Comparison of ENCODE assay signal across 8 cellular contexts in genomic region chr15:90388462-90389182, GRCh38. TPM values are rescaled to one million over a fixed set of nuclear protein-coding genes. Genes with fewer than 3 reads are reported as not detected.
A peak's percentile ranks its signal among the peaks of the same experiment; 100 is the strongest.
DNase-seq lines count a peak whose midpoint lies in the region; ATAC-seq and TF ChIP-seq lines count a peak whose summit lies in the region.

No MANE protein-coding gene starts in this region.

- 1 to 3% (median 2%) methylated on average over 12 to 50 of the region's 50 CpGs for WGBS in heart left ventricle, 4 donors
- WGBS in aorta, 2 donors, result 0% methylated on average over 36 to 50 of the region's 50 CpGs

- peaks cover 29 to 48% of the 10 kb centered on the region in 2 donors for H3K36me3 Mint-ChIP-seq in activated naive CD4-positive, alpha-beta T cell treated with anti-CD3 and anti-CD28 coated beads, Interleukin-2, amount 50 U/mL, for 72 hours
- peaks cover 16% of the 10 kb centered on the region for H3K36me3 Mint-ChIP-seq in progenitor cell of endocrine pancreas (ENCODE audit: insufficient read depth)

- POLR2A ChIA-PET in BJ (lab: Charles Lee), result interaction anchor here (0.6 to 1.3 kb wide), 5 partner anchors 10 to 171 kb away, joined by 3 to 16 read pairs (median 3); no protein-coding TSS in a partner anchor

- intact Hi-C loops in heart left ventricle (cut with DNase I) (loop anchor here in 6 of 10 donors (1.0 to 5.0 kb wide), 6 partner anchors 16 to 75 kb away; partner anchors contain the start of gene ZNF774 (in 1 of the 6)), aorta (cut with DNase I) (no loop called here)

- peaks cover 39% of the 10 kb centered on the region for H3K4me1 Mint-ChIP-seq in progenitor cell of endocrine pancreas (ENCODE audit: low read depth)

- H3K9me3 ChIP-seq in heart left ventricle (no peaks in the 10 kb centered on the region), aorta (ENCODE audit: control insufficient read depth, low read length) (no peaks in the 10 kb centered on the region)

- peak overlapping the region; percentile 85 for H3K4me3 Mint-ChIP-seq in progenitor cell of endocrine pancreas (ENCODE audit: low read depth)

- peak overlapping the region; percentile 94 to 100 (median 98) for H3K27ac ChIP-seq in heart left ventricle
- H3K27ac ChIP-seq in aorta (ENCODE audit: low read depth in 1 of 2, low read length in 2 of 2), result peak overlapping the region; percentile 86 to 90

- DNase-seq in BJ (ENCODE audit: low read depth) (no peak), SK-N-DZ (ENCODE audit: low spot score) (peak; percentile 34), heart left ventricle (peak; percentile 64 to 89 (median 79)), progenitor cell of endocrine pancreas (ENCODE audit: low spot score, unreplicated experiment) (peak; percentile 34), aorta (peak; percentile 88 to 93)
- peak; percentile 62 to 75 for DNase-seq in activated naive CD4-positive, alpha-beta T cell treated with anti-CD3 and anti-CD28 coated beads, Interleukin-2, amount 50 U/mL, for 72 hours (ENCODE audit: low spot score in 2 of 2)

- H3K4me3 ChIP-seq in BJ (ENCODE audit: low read depth, low read length) (peak overlapping the region; percentile 87), heart left ventricle (peak overlapping the region; percentile 76 to 100 (median 94)), aorta (ENCODE audit: low read length in 2 of 2) (peak overlapping the region; percentile 80 to 84)

- H3K9me3 Mint-ChIP-seq in activated naive CD4-positive, alpha-beta T cell treated with anti-CD3 and anti-CD28 coated beads, Interleukin-2, amount 50 U/mL, for 72 hours, result peaks cover 0 to 4% of the 10 kb centered on the region in 2 donors
- no peaks in the 10 kb centered on the region for H3K9me3 Mint-ChIP-seq in progenitor cell of endocrine pancreas (ENCODE audit: low read depth)

- H3K27ac Mint-ChIP-seq in activated naive CD4-positive, alpha-beta T cell treated with anti-CD3 and anti-CD28 coated beads, Interleukin-2, amount 50 U/mL, for 72 hours, result peak overlapping the region; percentile 96 to 97
- peak overlapping the region; percentile 92 for H3K27ac Mint-ChIP-seq in progenitor cell of endocrine pancreas

- no peaks in the 10 kb centered on the region for H3K36me3 ChIP-seq in BJ (ENCODE audit: control insufficient read depth, insufficient read depth, low read length)
- H3K36me3 ChIP-seq in heart left ventricle, result peaks cover 0 to 34% (median 27%) of the 10 kb centered on the region in 9 donors
- peaks cover 0 to 3% of the 10 kb centered on the region in 2 donors for H3K36me3 ChIP-seq in aorta (ENCODE audit: control insufficient read depth in 1 of 2, insufficient read depth in 2 of 2, low read length in 1 of 2)

- TF ChIP-seq POLR2A in heart left ventricle (IDR thresholded peaks at IDR 0.05), result no peak

- no peaks in the 10 kb centered on the region for H3K27me3 Mint-ChIP-seq in progenitor cell of endocrine pancreas

- CTCF ChIA-PET in BJ (lab: Yijun Ruan, JAX), result interaction anchor here (0.6 to 1.8 kb wide), 2 partner anchors 68 to 78 kb away, joined by 3 to 9 read pairs; no protein-coding TSS in a partner anchor

- ATAC-seq in GM19438 (IDR thresholded peaks at IDR 0.05; ENCODE audit: low read depth, unreplicated experiment) (peak; percentile 48), HG03460 (IDR thresholded peaks at IDR 0.05; ENCODE audit: unreplicated experiment) (peak; percentile 42), heart left ventricle (peak; percentile 11 to 65 (median 52)), aorta (ENCODE audit: low FRiP score) (peak; percentile 84)
- ATAC-seq in activated naive CD4-positive, alpha-beta T cell treated with anti-CD3 and anti-CD28 coated beads, Interleukin-2, amount 50 U/mL, for 72 hours, result peak; percentile 49 to 68

- H3K4me1 ChIP-seq in heart left ventricle (peaks cover 4 to 53% (median 42%) of the 10 kb centered on the region in 12 donors), aorta (ENCODE audit: control insufficient read depth in 1 of 2, insufficient read depth in 2 of 2, low read length in 2 of 2) (peaks cover 0 to 3% of the 10 kb centered on the region in 2 donors)

- TF ChIP-seq CTCF in BJ (IDR thresholded peaks at IDR 0.05; ENCODE audit: insufficient read depth, low read depth, low read length), result 0 out of 2 replicates have a peak, but pooled peaks have one; percentile 4
- peak in 3 of 12 donors; percentile 13 to 24 (median 17) for TF ChIP-seq CTCF in heart left ventricle (IDR thresholded peaks at IDR 0.05)
- no peak for TF ChIP-seq CTCF in progenitor cell of endocrine pancreas (IDR thresholded peaks at IDR 0.05; ENCODE audit: unreplicated experiment)

- H3K27me3 ChIP-seq in BJ (ENCODE audit: control insufficient read depth, insufficient read depth, low read length), result no peaks in the 10 kb centered on the region
- no peaks in the 10 kb centered on the region for H3K27me3 ChIP-seq in heart left ventricle
- H3K27me3 ChIP-seq in aorta (ENCODE audit: control insufficient read depth in 1 of 2, insufficient read depth in 2 of 2, low read length in 1 of 2), result no peaks in the 10 kb centered on the region

RNA-seq across cellular contexts. Expression of gene IQGAP1, which starts 0.6 kb away (rescaled TPM):
- polyA plus RNA-seq in BJ (2011; rRNA removed), result 88.7 and 137 TPM in 2 replicates
- polyA minus RNA-seq in BJ (2011; rRNA and poly(A)+ RNA removed), result 164 and 170 TPM in 2 replicates
- 20.7 and 21.6 TPM in 2 replicates for polyA plus RNA-seq in SK-N-DZ (2014; cell fraction: cytosol; rRNA removed)
- 26.9 and 47.9 TPM in 2 replicates for polyA plus RNA-seq in SK-N-DZ (2014; cell fraction: nucleus; rRNA removed)
- total RNA-seq in activated naive CD4-positive, alpha-beta T cell treated with anti-CD3 and anti-CD28 coated beads, Interleukin-2, amount 50 U/mL, for 72 hours, result 100 to 1,000 TPM; 185 to 192 TPM
- 100 to 1,000 TPM in 1 of 9 donors, 10 to 100 TPM in 8; 28.6 to 115 (median 36.8) TPM for total RNA-seq in heart left ventricle
- 10 to 100 TPM; 18.9 to 31.3 TPM for polyA plus RNA-seq in heart left ventricle
- total RNA-seq in progenitor cell of endocrine pancreas, result 141 and 142 TPM in 2 replicates
- 100 to 1,000 TPM; 273 to 297 TPM for total RNA-seq in aorta
- 100 to 1,000 TPM in 1 of 2 donors, 10 to 100 TPM in 1; 61.1 to 134 TPM for polyA plus RNA-seq in aorta

RNA-seq across cellular contexts. Expression of gene ZNF774, which starts 36.5 kb away (rescaled TPM):
- polyA plus RNA-seq in BJ (2011; rRNA removed) (0.54 and 1.6 TPM in 2 replicates), heart left ventricle (1 to 10 TPM; 3.1 to 4.2 TPM), aorta (1 to 10 TPM in 1 of 2 donors, under 1 TPM in 1; 0.50 to 2.6 TPM)
- polyA minus RNA-seq in BJ (2011; rRNA and poly(A)+ RNA removed), result 0.47 and 0.67 TPM in 2 replicates
- polyA plus RNA-seq in SK-N-DZ (2014; cell fraction: cytosol; rRNA removed), result 3.4 and 3.6 TPM in 2 replicates
- polyA plus RNA-seq in SK-N-DZ (2014; cell fraction: nucleus; rRNA removed), result 1.3 and 7.0 TPM in 2 replicates
- total RNA-seq in activated naive CD4-positive, alpha-beta T cell treated with anti-CD3 and anti-CD28 coated beads, Interleukin-2, amount 50 U/mL, for 72 hours, result under 1 TPM; 0.50 to 0.99 TPM
- total RNA-seq in heart left ventricle (1 to 10 TPM; 2.1 to 9.9 (median 5.9) TPM), progenitor cell of endocrine pancreas (9.5 and 13.8 TPM in 2 replicates), aorta (1 to 10 TPM; 6.1 to 7.4 TPM)

Comparison
In these comparisons a context has a peak if more than half of its experiments do, and no peak if none do; other contexts are left out.
1. intact Hi-C loops: an anchor here in heart left ventricle (1.0 to 5.0 kb wide); none called in aorta.